8 cellular contexts compared by ENCODE assay signal in the genomic region with DNA sequence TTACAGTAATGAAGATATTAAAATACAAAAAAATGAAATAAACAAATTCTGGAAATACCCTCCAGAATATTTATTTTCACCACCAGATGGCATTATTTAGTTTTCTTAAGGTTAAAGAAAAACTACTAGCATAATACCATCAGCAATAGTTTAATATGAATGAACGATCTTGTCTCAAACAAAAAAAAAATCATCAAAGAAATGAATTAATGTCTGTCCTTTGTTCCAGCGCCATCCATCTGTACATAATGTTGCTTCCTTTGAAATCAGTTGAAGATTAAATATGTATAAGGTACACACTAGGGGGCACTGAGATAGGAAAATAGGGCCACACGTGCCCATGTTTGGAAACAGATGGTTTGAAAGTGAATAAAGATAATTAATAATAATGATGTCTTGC.
DNase-seq lines count a peak whose midpoint lies in the region; ATAC-seq and TF ChIP-seq lines count a peak whose summit lies in the region.

No MANE protein-coding gene starts in this region.

- H3K27me3 ChIP-seq in OCI-LY3 (ENCODE audit: low read depth, low read length) (no peaks in the 10 kb centered on the region), esophagus squamous epithelium (no peaks in the 10 kb centered on the region)

- H3K4me3 ChIP-seq in HEK293 (ENCODE audit: low read depth, low read length) (no peak overlapping the region), OCI-LY3 (ENCODE audit: low read length) (0 out of 2 replicates have a peak overlapping the region, but pooled peaks have one; percentile 32), esophagus squamous epithelium (no peak overlapping the region)

- H3K27ac ChIP-seq in HEK293 (ENCODE audit: extremely low read depth, low read depth, low read length): no peak overlapping the region
- no peak overlapping the region for H3K27ac ChIP-seq in OCI-LY3 (ENCODE audit: low read length)
- H3K27ac ChIP-seq in esophagus squamous epithelium: no peak overlapping the region

- no peaks in the 10 kb centered on the region for H3K4me1 ChIP-seq in HEK293 (ENCODE audit: control insufficient read depth, insufficient read depth, low read length)
- H3K4me1 ChIP-seq in OCI-LY3 (ENCODE audit: low read length): no peaks in the 10 kb centered on the region
- no peaks in the 10 kb centered on the region for H3K4me1 ChIP-seq in esophagus squamous epithelium

- no peaks in the 10 kb centered on the region for H4K20me1 ChIP-seq in OCI-LY3 (ENCODE audit: insufficient read depth, low read length)

- H3K36me3 ChIP-seq in HEK293 (ENCODE audit: control insufficient read depth in 2 of 2, insufficient read depth in 1 of 2, low read length in 2 of 2): no peaks in the 10 kb centered on the region
- no peaks in the 10 kb centered on the region for H3K36me3 ChIP-seq in OCI-LY3 (replicated peaks; ENCODE audit: low read depth, low read length)
- no peaks in the 10 kb centered on the region for H3K36me3 ChIP-seq in esophagus squamous epithelium

- H2AFZ ChIP-seq in OCI-LY3 (ENCODE audit: low read depth, low read length): no peak overlapping the region; the same call in 1 of the 2 replicates

- no peak overlapping the region for H3K9ac ChIP-seq in OCI-LY3 (ENCODE audit: low read length)

- H3K9me3 ChIP-seq in HEK293 (ENCODE audit: control insufficient read depth, insufficient read depth, low read depth, low read length): no peaks in the 10 kb centered on the region
- no peaks in the 10 kb centered on the region for H3K9me3 ChIP-seq in OCI-LY3 (ENCODE audit: insufficient read depth, low read length)
- no peaks in the 10 kb centered on the region for H3K9me3 ChIP-seq in esophagus squamous epithelium

- intact Hi-C loops in esophagus squamous epithelium (cut with DNase I): no loop called here

- POLR2A ChIA-PET in HEK293 (lab: Yijun Ruan, JAX): no interaction called here

- 8 to 12% methylated on average over 3 of the region's 3 CpGs for WGBS in esophagus squamous epithelium, 2 donors

- ATAC-seq in GM21390 (IDR thresholded peaks at IDR 0.05; ENCODE audit: unreplicated experiment): no peak

- peak overlapping the region; percentile 31; the same call in 1 of the 2 replicates for H3K4me2 ChIP-seq in OCI-LY3 (ENCODE audit: low read length)

- TF ChIP-seq POLR2A in esophagus squamous epithelium (IDR thresholded peaks at IDR 0.05): no peak

- CTCF ChIA-PET in HEK293 (lab: Yijun Ruan, JAX): interaction anchor here (0.7 to 3.0 kb wide), 16 partner anchors 18 to 1589 kb away, joined by 3 to 10 read pairs (median 4); no protein-coding TSS in a partner anchor

- no peaks in the 10 kb centered on the region for H3K79me2 ChIP-seq in OCI-LY3 (ENCODE audit: low read length)

- DNase-seq in Ammon's horn (ENCODE audit: low spot score) (peak; percentile 2), esophagus squamous epithelium (lab: John Stamatoyannopoulos, UW) (no peak), superior temporal gyrus (ENCODE audit: extremely low spot score) (peak; percentile 76), GM19238 (ENCODE audit: insufficient read length, low spot score) (no peak)
- no peak for DNase-seq in NK-92 treated with Interleukin-12 subunit alpha and Interleukin-12 subunit beta, amount 100 ng/mL, for 24 hours (lab: John Stamatoyannopoulos, UW)

- TF ChIP-seq CTCF in HEK293 (tag by site-specific recombination; IDR thresholded peaks at IDR 0.05): peak; percentile 61
- TF ChIP-seq CTCF in OCI-LY3 (IDR thresholded peaks at IDR 0.05; ENCODE audit: low read depth, low read length): peak; percentile 63
- TF ChIP-seq CTCF in esophagus squamous epithelium (IDR thresholded peaks at IDR 0.05): peak in 5 of 6 experiments; percentile 21 to 59 (median 46)

TF ChIP-seq in HEK293, 187 proteins besides CTCF, POLR2A, EP300 and RAD21:
- TF ChIP-seq ZBTB48 (tag by site-specific recombination; IDR thresholded peaks at IDR 0.05) (no peak), ZNF654 (tag by site-specific recombination; IDR thresholded peaks at IDR 0.05; ENCODE audit: low read depth) (peak; percentile 62)

Comparison
In these comparisons a context has a peak if more than half of its experiments do, and no peak if none do; other contexts are left out.
1. DNase-seq: peak in Ammon's horn (single experiment) and superior temporal gyrus (single experiment); none in esophagus squamous epithelium (single experiment), GM19238 (single experiment) and NK-92 treated with Interleukin-12 subunit alpha and Interleukin-12 subunit beta, amount 100 ng/mL, for 24 hours (single experiment).
2. Peak in every context shown above with its lines, with median percentiles within 50 percentile points of each other: CTCF ChIP-seq.